In genomic region chr5:40791715-40792139, GRCh38 we compare ENCODE assay signal across 14 cellular contexts. TPM values are rescaled to one million over a fixed set of nuclear protein-coding genes. Genes with fewer than 3 reads are reported as not detected.
DNase-seq lines count a peak whose midpoint lies in the region; ATAC-seq and TF ChIP-seq lines count a peak whose summit lies in the region.
"Had no signal": no experiment of that assay in that cellular context is flagged by ENCODE, and none has a peak within 500 bp of the region (broad histone marks: within the 10 kb centered on the region; RNA-seq: fewer than 3 reads in every experiment).

No MANE protein-coding gene starts in this region.

- H3K36me3 ChIP-seq in liver (ENCODE audit: control insufficient read depth in 4 of 4, insufficient read depth in 3 of 4, low read depth in 1 of 4, low read length in 3 of 4), result peaks cover 0 to 4% (median 0%) of the 10 kb centered on the region in 4 donors

- peak overlapping the region; percentile 42 for H3K4me3 Mint-ChIP-seq in activated T-helper 17 cell treated with anti-CD3 and anti-CD28 coated beads, Interleukin-2, amount 50 U/mL, for 72 hours
- H3K4me3 Mint-ChIP-seq: activated CD4-positive, alpha-beta T cell treated with anti-CD3 and anti-CD28 coated beads for 36 hours had no signal

- DNase-seq in ELR (ENCODE audit: low read depth) (peak; percentile 2), iPS-NIHi11 (ENCODE audit: low spot score) (no peak), HuH-7.5 (ENCODE audit: low spot score) (no peak)
- DNase-seq: activated CD4-positive, alpha-beta T cell treated with anti-CD3 and anti-CD28 coated beads for 36 hours; COR-L47; heart right ventricle; MG63; NCI-H2107; stimulated activated CD4-positive, alpha-beta T cell treated with anti-CD3 and anti-CD28 coated beads, Interleukin-12 subunit alpha, Interleukin-12 subunit beta, amount 100 ng/mL, for 4 hours; stomach had no signal

- no peaks in the 10 kb centered on the region for H3K27me3 Mint-ChIP-seq in activated T-helper 17 cell treated with anti-CD3 and anti-CD28 coated beads, Interleukin-2, amount 50 U/mL, for 72 hours
- H3K27me3 Mint-ChIP-seq: activated CD4-positive, alpha-beta T cell treated with anti-CD3 and anti-CD28 coated beads for 36 hours had no signal

- no peak for TF ChIP-seq CTCF in liver (IDR thresholded peaks at IDR 0.05; ENCODE audit: low read depth, low read length, missing input control)

- H3K9me3 Mint-ChIP-seq in activated T-helper 17 cell treated with anti-CD3 and anti-CD28 coated beads, Interleukin-2, amount 50 U/mL, for 72 hours, result no peaks in the 10 kb centered on the region

- peak overlapping the region in 1 of 3 donors; percentile 11 for H3K4me3 ChIP-seq in liver (ENCODE audit: low read depth in 1 of 3, low read length in 3 of 3)
- H3K4me3 ChIP-seq: heart right ventricle, MG63, stomach had no signal

- no peak for TF ChIP-seq RAD21 in liver (IDR thresholded peaks at IDR 0.05)

- 29% methylated on average over 3 of the region's 3 CpGs for WGBS in liver

- peaks cover 34% of the 10 kb centered on the region for H3K4me1 Mint-ChIP-seq in activated T-helper 17 cell treated with anti-CD3 and anti-CD28 coated beads, Interleukin-2, amount 50 U/mL, for 72 hours

- peak overlapping the region in 1 of 2 donors; percentile 45 for H3K9ac ChIP-seq in liver (ENCODE audit: low read depth in 1 of 2, low read length in 2 of 2)

- peaks cover 12 to 33% (median 18%) of the 10 kb centered on the region in 4 donors for H3K4me1 ChIP-seq in liver (ENCODE audit: control insufficient read depth in 4 of 4, insufficient read depth in 4 of 4, low read length in 3 of 4)

- no peaks in the 10 kb centered on the region for H3K27me3 ChIP-seq in liver (ENCODE audit: control insufficient read depth in 4 of 4, insufficient read depth in 4 of 4, low read length in 3 of 4)
- H3K27me3 ChIP-seq: heart right ventricle, MG63, stomach had no signal

- no peak for ATAC-seq in activated T-helper 17 cell treated with anti-CD3 and anti-CD28 coated beads, Interleukin-2, amount 50 U/mL, for 72 hours (replicated peaks)
- ATAC-seq in GM21390 (IDR thresholded peaks at IDR 0.05; ENCODE audit: unreplicated experiment), result no peak
- ATAC-seq: activated CD4-positive, alpha-beta T cell treated with anti-CD3 and anti-CD28 coated beads for 36 hours; Right ventricle myocardium inferior had no signal

- no peak overlapping the region for H3K27ac Mint-ChIP-seq in activated T-helper 17 cell treated with anti-CD3 and anti-CD28 coated beads, Interleukin-2, amount 50 U/mL, for 72 hours
- H3K27ac Mint-ChIP-seq: activated CD4-positive, alpha-beta T cell treated with anti-CD3 and anti-CD28 coated beads for 36 hours had no signal

- no peaks in the 10 kb centered on the region for H3K9me3 ChIP-seq in liver (ENCODE audit: control insufficient read depth in 4 of 4, low read length in 3 of 4)
- H3K9me3 ChIP-seq: stomach had no signal

- peaks cover 57% of the 10 kb centered on the region for H3K36me3 Mint-ChIP-seq in activated T-helper 17 cell treated with anti-CD3 and anti-CD28 coated beads, Interleukin-2, amount 50 U/mL, for 72 hours (ENCODE audit: low read depth)

- H3K27ac ChIP-seq in liver (ENCODE audit: low read depth in 1 of 2, low read length in 2 of 2), result peak overlapping the region; percentile 68 to 76

TF ChIP-seq in liver, 16 proteins besides CTCF, POLR2A, EP300 and RAD21:
- TF ChIP-seq HNF4A (conservative IDR thresholded peaks at IDR 0.05) (peak; percentile 70 to 73), JUND (IDR thresholded peaks at IDR 0.05) (peak in 1 of 2 donors; percentile 17), RXRA (IDR thresholded peaks at IDR 0.05) (peak in 1 of 2 donors; percentile 7), EGR1 (IDR thresholded peaks at IDR 0.05; ENCODE audit: low read depth in 2 of 2) (no peak)

RNA-seq across cellular contexts. Expression of gene PRKAA1, which starts 6.4 kb away (rescaled TPM):
- 10 to 100 TPM; 39.2 to 60.3 TPM for total RNA-seq in activated T-helper 17 cell treated with anti-CD3 and anti-CD28 coated beads, Interleukin-2, amount 50 U/mL, for 72 hours
- 100 to 1,000 TPM in 1 of 2 donors, 10 to 100 TPM in 1; 59.4 to 105 TPM for total RNA-seq in liver
- polyA plus RNA-seq in liver, result 10 to 100 TPM; 23.7 to 25.5 TPM

RNA-seq across cellular contexts. Expression of gene TTC33, which starts 36.0 kb away (rescaled TPM):
- 10 to 100 TPM; 14.1 to 21.4 TPM for total RNA-seq in activated T-helper 17 cell treated with anti-CD3 and anti-CD28 coated beads, Interleukin-2, amount 50 U/mL, for 72 hours
- 10 to 100 TPM; 10.2 to 12.0 TPM for total RNA-seq in liver
- polyA plus RNA-seq in liver, result 1 to 10 TPM; 4.3 to 4.9 TPM

RNA-seq across cellular contexts. Expression of gene RPL37, which starts 43.3 kb away (rescaled TPM):
- total RNA-seq in activated T-helper 17 cell treated with anti-CD3 and anti-CD28 coated beads, Interleukin-2, amount 50 U/mL, for 72 hours, result 1,000 to 10,000 TPM; 1,599 to 2,067 TPM
- 1,000 to 10,000 TPM in 1 of 2 donors, 10 to 100 TPM in 1; 40.5 to 1,326 TPM for total RNA-seq in liver
- 100 to 1,000 TPM; 479 to 965 TPM for polyA plus RNA-seq in liver

RNA-seq across cellular contexts. Expression of gene CARD6, which starts 49.4 kb away (rescaled TPM):
- 1 to 10 TPM; 3.6 to 4.8 TPM for total RNA-seq in activated T-helper 17 cell treated with anti-CD3 and anti-CD28 coated beads, Interleukin-2, amount 50 U/mL, for 72 hours
- 1 to 10 TPM; 2.5 to 3.2 TPM for total RNA-seq in liver
- 1 to 10 TPM; 1.6 to 1.7 TPM for polyA plus RNA-seq in liver
